Comparison of ENCODE assay signal across 9 cellular contexts in the genomic region with DNA sequence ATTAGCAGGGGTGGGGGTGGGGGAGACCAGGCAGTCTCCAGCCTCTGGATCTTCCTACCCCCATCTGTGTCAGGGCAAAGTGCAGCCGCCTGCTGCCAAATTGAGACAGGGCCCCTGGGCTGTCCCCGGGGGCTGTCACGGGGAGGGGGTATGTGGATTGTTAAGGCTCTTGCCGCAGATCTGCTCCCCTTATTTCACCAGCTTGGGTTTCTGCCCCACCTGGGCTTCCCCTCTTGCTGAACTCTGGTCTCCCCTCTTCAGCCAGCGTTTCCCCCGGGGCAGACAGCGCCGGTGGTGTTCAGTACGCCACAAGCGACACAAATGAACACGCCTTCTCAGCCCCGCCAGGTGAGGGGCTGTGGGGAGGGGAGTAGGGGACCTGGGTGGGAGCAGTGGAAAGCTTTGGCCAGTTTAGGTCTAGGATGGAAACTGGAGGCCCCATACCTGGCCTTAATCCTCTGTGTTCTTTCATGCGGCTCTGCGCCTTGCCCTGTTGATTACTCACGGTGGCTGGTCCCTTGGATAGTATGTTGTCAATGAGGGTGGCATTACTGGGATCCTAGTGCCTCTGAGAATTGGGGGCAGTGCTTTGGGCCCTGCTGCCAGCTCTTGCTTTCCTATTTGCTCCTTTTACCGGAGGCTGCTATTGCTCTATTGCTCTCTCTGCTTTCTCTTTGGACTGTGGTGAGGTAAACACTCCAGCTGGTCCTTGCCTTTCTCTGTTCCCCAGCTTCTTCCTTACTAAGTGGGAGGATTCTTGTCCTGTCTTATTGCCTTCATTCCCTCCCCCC. TPM values are rescaled to one million over a fixed set of nuclear protein-coding genes. Genes with fewer than 3 reads are reported as not detected.
DNase-seq lines count a peak whose midpoint lies in the region; ATAC-seq and FAIRE-seq lines count a peak whose summit lies in the region.
"Had no signal": no experiment of that assay in that cellular context is flagged by ENCODE, and none has a peak within 500 bp of the region (broad histone marks: within the 10 kb centered on the region; RNA-seq: fewer than 3 reads in every experiment).

No MANE protein-coding gene starts in this region.

- no peak for DNase-seq in activated CD4-positive, alpha-beta T cell treated with anti-CD3 and anti-CD28 coated beads, Interleukin-2, amount 10 ng/mL, durations not matched to agents 24 days and 14 days
- no peak for DNase-seq in activated CD4-positive, alpha-beta T cell treated with anti-CD3 and anti-CD28 coated beads, Interleukin-2, amount 50 U/mL, for 4 hours
- DNase-seq in GM19239 (ENCODE audit: insufficient read length, low spot score): no peak
- DNase-seq in DMS53 treated with DMSO at 0.1 percent for 48 hours (lab: John Stamatoyannopoulos, UW; ENCODE audit: unreplicated experiment): no peak
- no peak for DNase-seq in posterior vena cava (ENCODE audit: low spot score)

- H3K4me1 ChIP-seq in iPS-15b (ENCODE audit: control insufficient read depth, insufficient read depth, low read length): peaks cover 8% of the 10 kb centered on the region
- H3K4me1 ChIP-seq in stomach smooth muscle (ENCODE audit: control insufficient read depth, insufficient read depth, low read length): peaks cover 44% of the 10 kb centered on the region

- no peak for FAIRE-seq in GM19239 (lab: Jason Lieb, UNC)

- peaks cover 35% of the 10 kb centered on the region for H3K4me1 Mint-ChIP-seq in activated CD4-positive, alpha-beta T cell treated with anti-CD3 and anti-CD28 coated beads, Interleukin-2, amount 10 ng/mL, durations not matched to agents 24 days and 14 days
- H3K4me1 Mint-ChIP-seq in activated T-helper 17 cell treated with anti-CD3 and anti-CD28 coated beads, Interleukin-2, amount 50 U/mL, for 72 hours: peaks cover 27% of the 10 kb centered on the region

- peak overlapping the region; percentile 88 for H3K9ac ChIP-seq in iPS-15b (ENCODE audit: low read depth, low read length)
- H3K9ac ChIP-seq in stomach smooth muscle (ENCODE audit: low read length in 2 of 2): peak overlapping the region; percentile 73 to 98

- no peak for ATAC-seq in activated T-helper 17 cell treated with anti-CD3 and anti-CD28 coated beads, Interleukin-2, amount 50 U/mL, for 72 hours (replicated peaks)

- peak overlapping the region; percentile 89 for H3K27ac Mint-ChIP-seq in activated CD4-positive, alpha-beta T cell treated with anti-CD3 and anti-CD28 coated beads, Interleukin-2, amount 10 ng/mL, durations not matched to agents 24 days and 14 days
- H3K27ac Mint-ChIP-seq in activated T-helper 17 cell treated with anti-CD3 and anti-CD28 coated beads, Interleukin-2, amount 50 U/mL, for 72 hours: peak overlapping the region; percentile 85

- H3K9me3 Mint-ChIP-seq in activated CD4-positive, alpha-beta T cell treated with anti-CD3 and anti-CD28 coated beads, Interleukin-2, amount 10 ng/mL, durations not matched to agents 24 days and 14 days: no peaks in the 10 kb centered on the region
- H3K9me3 Mint-ChIP-seq in activated T-helper 17 cell treated with anti-CD3 and anti-CD28 coated beads, Interleukin-2, amount 50 U/mL, for 72 hours: no peaks in the 10 kb centered on the region

- peak overlapping the region; percentile 89 for H3K4me3 Mint-ChIP-seq in activated CD4-positive, alpha-beta T cell treated with anti-CD3 and anti-CD28 coated beads, Interleukin-2, amount 10 ng/mL, durations not matched to agents 24 days and 14 days
- H3K4me3 Mint-ChIP-seq in activated T-helper 17 cell treated with anti-CD3 and anti-CD28 coated beads, Interleukin-2, amount 50 U/mL, for 72 hours: peak overlapping the region; percentile 80

- no peaks in the 10 kb centered on the region for H3K9me3 ChIP-seq in iPS-15b (ENCODE audit: control insufficient read depth, insufficient read depth, low read length)
- no peaks in the 10 kb centered on the region for H3K9me3 ChIP-seq in stomach smooth muscle (ENCODE audit: control insufficient read depth in 2 of 2, low read length in 2 of 2)

- H3K36me3 Mint-ChIP-seq in activated CD4-positive, alpha-beta T cell treated with anti-CD3 and anti-CD28 coated beads, Interleukin-2, amount 10 ng/mL, durations not matched to agents 24 days and 14 days (ENCODE audit: low read depth): peaks cover 43% of the 10 kb centered on the region
- H3K36me3 Mint-ChIP-seq in activated T-helper 17 cell treated with anti-CD3 and anti-CD28 coated beads, Interleukin-2, amount 50 U/mL, for 72 hours (ENCODE audit: low read depth): peaks cover 63% of the 10 kb centered on the region

- H3K27me3 ChIP-seq in iPS-15b (ENCODE audit: control insufficient read depth, insufficient read depth, low read length) (no peaks in the 10 kb centered on the region), stomach smooth muscle (ENCODE audit: control insufficient read depth in 1 of 2, insufficient read depth in 2 of 2, low read length in 2 of 2) (no peaks in the 10 kb centered on the region)

- no peaks in the 10 kb centered on the region for H3K27me3 Mint-ChIP-seq in activated CD4-positive, alpha-beta T cell treated with anti-CD3 and anti-CD28 coated beads, Interleukin-2, amount 10 ng/mL, durations not matched to agents 24 days and 14 days
- no peaks in the 10 kb centered on the region for H3K27me3 Mint-ChIP-seq in activated T-helper 17 cell treated with anti-CD3 and anti-CD28 coated beads, Interleukin-2, amount 50 U/mL, for 72 hours

- H3K36me3 ChIP-seq in iPS-15b (ENCODE audit: control insufficient read depth, insufficient read depth, low read length) (peaks cover 28% of the 10 kb centered on the region), stomach smooth muscle (ENCODE audit: control insufficient read depth in 2 of 2, insufficient read depth in 2 of 2, low read length in 2 of 2) (peaks cover 9 to 21% of the 10 kb centered on the region in 2 donors)

- peak overlapping the region; percentile 98 for H3K27ac ChIP-seq in stomach smooth muscle (ENCODE audit: low read length)

- peak overlapping the region; percentile 90 for H3K4me3 ChIP-seq in iPS-15b (ENCODE audit: low read depth, low read length)
- H3K4me3 ChIP-seq in stomach smooth muscle (ENCODE audit: low read length in 2 of 2): peak overlapping the region; percentile 92

- intact Hi-C loops in activated CD4-positive, alpha-beta T cell treated with anti-CD3 and anti-CD28 coated beads, Interleukin-2, amount 10 ng/mL, durations not matched to agents 24 days and 14 days (cut with micrococcal nuclease): loop anchor here (2.0 kb wide), 1 partner anchor 67 kb away; a partner anchor contains a TSS
- intact Hi-C loops in posterior vena cava (cut with DNase I): loop anchor here in 1 of 2 donors (10.0 kb wide), 1 partner anchor 131 kb away; a partner anchor contains a TSS

RNA-seq across cellular contexts. Expression of a gene that starts 1.7 kb away (rescaled TPM):
- 680 and 700 TPM in 2 replicates for total RNA-seq in activated CD4-positive, alpha-beta T cell treated with anti-CD3 and anti-CD28 coated beads, Interleukin-2, amount 10 ng/mL, durations not matched to agents 24 days and 14 days
- 100 to 1,000 TPM; 242 to 551 TPM for total RNA-seq in activated T-helper 17 cell treated with anti-CD3 and anti-CD28 coated beads, Interleukin-2, amount 50 U/mL, for 72 hours
- total RNA-seq in posterior vena cava: 100 to 1,000 TPM; 273 to 325 TPM

RNA-seq across cellular contexts. Expression of a gene that starts 17.0 kb away (rescaled TPM):
- 280 and 283 TPM in 2 replicates for total RNA-seq in activated CD4-positive, alpha-beta T cell treated with anti-CD3 and anti-CD28 coated beads, Interleukin-2, amount 10 ng/mL, durations not matched to agents 24 days and 14 days
- 100 to 1,000 TPM; 143 to 311 TPM for total RNA-seq in activated T-helper 17 cell treated with anti-CD3 and anti-CD28 coated beads, Interleukin-2, amount 50 U/mL, for 72 hours
- total RNA-seq in posterior vena cava: 100 to 1,000 TPM; 128 to 163 TPM

RNA-seq across cellular contexts. Expression of a gene that starts 21.3 kb away (rescaled TPM):
- total RNA-seq in activated CD4-positive, alpha-beta T cell treated with anti-CD3 and anti-CD28 coated beads, Interleukin-2, amount 10 ng/mL, durations not matched to agents 24 days and 14 days: 8.6 and 8.7 TPM in 2 replicates
- 1 to 10 TPM; 2.5 to 6.7 TPM for total RNA-seq in activated T-helper 17 cell treated with anti-CD3 and anti-CD28 coated beads, Interleukin-2, amount 50 U/mL, for 72 hours
- total RNA-seq in posterior vena cava: 10 to 100 TPM; 30.4 to 37.4 TPM

RNA-seq across cellular contexts. Expression of a gene that starts 40.2 kb away (rescaled TPM):
- total RNA-seq in activated CD4-positive, alpha-beta T cell treated with anti-CD3 and anti-CD28 coated beads, Interleukin-2, amount 10 ng/mL, durations not matched to agents 24 days and 14 days: not detected in 2 replicates
- total RNA-seq in activated T-helper 17 cell treated with anti-CD3 and anti-CD28 coated beads, Interleukin-2, amount 50 U/mL, for 72 hours: not detected
- total RNA-seq in posterior vena cava: not detected
- total RNA-seq: dermis microvascular lymphatic vessel endothelial cell had no signal

RNA-seq across cellular contexts. Expression of a gene that starts 45.3 kb away (rescaled TPM):
- total RNA-seq in activated CD4-positive, alpha-beta T cell treated with anti-CD3 and anti-CD28 coated beads, Interleukin-2, amount 10 ng/mL, durations not matched to agents 24 days and 14 days: 8.3 and 8.4 TPM in 2 replicates
- 10 to 100 TPM in 1 of 2 donors, 1 to 10 TPM in 1; 9.5 to 13.7 TPM for total RNA-seq in activated T-helper 17 cell treated with anti-CD3 and anti-CD28 coated beads, Interleukin-2, amount 50 U/mL, for 72 hours
- 1 to 10 TPM; 3.7 to 4.0 TPM for total RNA-seq in posterior vena cava
